Comparison of ENCODE assay signal across 8 cellular contexts in the genomic region with DNA sequence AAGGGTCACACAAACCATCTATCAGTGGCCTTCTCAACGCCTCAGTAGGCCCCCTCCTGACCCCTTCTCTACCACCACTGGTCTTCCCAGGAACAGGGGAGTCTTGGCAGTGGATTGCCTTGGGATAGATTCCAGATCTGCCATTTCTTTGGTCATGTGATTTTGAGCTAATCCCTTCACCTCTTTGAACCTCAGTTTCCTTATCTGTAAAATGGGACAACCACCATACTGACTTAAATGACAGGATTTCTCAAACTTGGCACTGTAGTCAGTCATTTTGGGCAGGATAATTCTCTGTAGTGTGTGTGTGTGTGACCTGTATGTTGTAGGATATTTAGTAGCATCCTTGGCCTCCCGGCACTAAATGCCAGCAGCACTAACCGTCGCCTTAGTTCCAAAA.
"Had no signal": no experiment of that assay in that cellular context is flagged by ENCODE, and none has a peak within 500 bp of the region (broad histone marks: within the 10 kb centered on the region; RNA-seq: fewer than 3 reads in every experiment).

No MANE protein-coding gene starts in this region.

- H3K4me3 Mint-ChIP-seq: H9 had no signal

- H3K27ac Mint-ChIP-seq: H9 had no signal

- H3K9ac ChIP-seq: GM23248 had no signal

- DNase-seq: GM23248, GOT3, H9, HCEC 1CT, IMR-90, KBM-7 had no signal

- H2AFZ ChIP-seq: GM23248 had no signal

- H3K4me3 ChIP-seq: GM23248 had no signal

- FAIRE-seq: H54 had no signal

- H3K9me3 Mint-ChIP-seq: H9 had no signal

- H3K27ac ChIP-seq: GM23248, HL-60 had no signal
